27 cellular contexts compared by ENCODE assay signal in the genomic region with DNA sequence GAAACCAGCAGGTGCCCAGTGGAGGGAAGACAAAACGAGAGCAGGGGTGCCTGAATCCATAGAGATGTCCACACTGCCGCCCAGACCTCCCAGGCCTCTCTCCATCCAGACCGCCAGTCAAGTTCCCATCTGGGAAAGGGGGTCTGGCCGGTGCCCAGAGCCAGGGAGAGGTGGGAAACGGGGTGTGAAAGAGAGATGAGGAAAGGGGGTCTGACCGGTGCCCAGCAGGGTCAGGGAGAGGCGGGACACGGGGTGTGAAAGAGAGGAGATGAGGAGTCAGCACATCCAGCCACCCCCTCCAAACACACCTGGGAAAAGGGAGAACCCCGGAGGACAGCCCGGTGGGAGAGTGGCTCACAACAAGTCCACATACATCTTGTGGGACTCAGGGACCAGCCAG.
"Had no signal": no experiment of that assay in that cellular context is flagged by ENCODE, and none has a peak within 500 bp of the region (broad histone marks: within the 10 kb centered on the region; RNA-seq: fewer than 3 reads in every experiment).

No MANE protein-coding gene starts in this region.

- H3K4me1 Mint-ChIP-seq: natural killer cell; stimulated activated naive B cell treated with anti-CD40 and anti-IgM and Interleukin-4, amounts not matched to agents 10 μg/mL and 1 μg/mL and 100 μg/mL, for 72 hours had no signal

- H3K27me3 Mint-ChIP-seq: stimulated activated naive B cell treated with anti-CD40 and anti-IgM and Interleukin-4, amounts not matched to agents 10 μg/mL and 1 μg/mL and 100 μg/mL, for 72 hours; stimulated activated naive CD8-positive, alpha-beta T cell treated with anti-CD3 and anti-CD28 coated beads, Interleukin-15, Interleukin-2, amounts not matched to agents 100 ng/mL and 50 ng/mL, for 24 hours; type B pancreatic cell had no signal

- H2AFZ ChIP-seq: neural progenitor cell, parathyroid adenoma had no signal

- H3K27me3 ChIP-seq: neural progenitor cell, neutrophil, right atrium auricular region, right lobe of liver, tibial nerve, uterus had no signal

- H3K4me3 ChIP-seq: left lung, lower lobe of right lung, neural progenitor cell, right atrium auricular region, right lobe of liver, smooth muscle cell, tibial nerve, uterus had no signal

- H3K4me1 ChIP-seq: left lung, lower lobe of right lung, neural progenitor cell, parathyroid adenoma, right atrium auricular region, right lobe of liver, tibial nerve, uterus had no signal

- H3K4me2 ChIP-seq: neural progenitor cell, smooth muscle cell had no signal

- H3K9ac ChIP-seq: neural progenitor cell, parathyroid adenoma had no signal

- H3K27ac ChIP-seq: left lung, lower lobe of right lung, neural progenitor cell, neutrophil, parathyroid adenoma, right atrium auricular region, right lobe of liver, tibial nerve, uterus had no signal

- H3K36me3 ChIP-seq: left lung, lower lobe of right lung, neural progenitor cell, neutrophil, right atrium auricular region, right lobe of liver, tibial nerve, uterus had no signal

- H3K36me3 Mint-ChIP-seq: natural killer cell, neural progenitor cell, type B pancreatic cell had no signal

- H3K79me2 ChIP-seq: parathyroid adenoma had no signal

- H3K9me3 ChIP-seq: neutrophil, right lobe of liver, uterus had no signal

- H3K4me3 Mint-ChIP-seq: natural killer cell; nephron progenitor cell; neural progenitor cell; stimulated activated naive B cell treated with anti-CD40 and anti-IgM and Interleukin-4, amounts not matched to agents 10 μg/mL and 1 μg/mL and 100 μg/mL, for 72 hours; stimulated activated naive CD8-positive, alpha-beta T cell treated with anti-CD3 and anti-CD28 coated beads, Interleukin-15, Interleukin-2, amounts not matched to agents 100 ng/mL and 50 ng/mL, for 24 hours; type B pancreatic cell had no signal

- H3K27ac Mint-ChIP-seq: natural killer cell; nephron progenitor cell; progenitor cell of endocrine pancreas; stimulated activated naive B cell treated with anti-CD40 and anti-IgM and Interleukin-4, amounts not matched to agents 10 μg/mL and 1 μg/mL and 100 μg/mL, for 72 hours; stimulated activated naive CD8-positive, alpha-beta T cell treated with anti-CD3 and anti-CD28 coated beads, Interleukin-15, Interleukin-2, amounts not matched to agents 100 ng/mL and 50 ng/mL, for 24 hours; type B pancreatic cell had no signal

- DNase-seq: hippocampal formation; kidney glomerular epithelial cell; left colon; left lung; lower lobe of right lung; mammary epithelial cell; mesenchymal stem cell; natural killer cell; nephron progenitor cell; occipital lobe; right lobe of liver; stimulated activated CD4-positive, alpha-beta T cell treated with anti-CD3 and anti-CD28 coated beads, Interleukin-12 subunit alpha, Interleukin-12 subunit beta, amount 100 ng/mL, for 4 hours; stimulated activated CD4-positive, alpha-beta T cell treated with anti-CD3 and anti-CD28 coated beads, Interleukin-15, amount 100 ng/mL, for 24 hours; stimulated activated CD4-positive, alpha-beta T cell treated with anti-CD3 and anti-CD28 coated beads, Interleukin-2, amount 100 ng/mL, for 24 hours; stimulated activated CD4-positive, alpha-beta T cell treated with anti-CD3 and anti-CD28 coated beads, Interleukin-4, amount 100 ng/mL, for 1 hour; stimulated activated naive B cell treated with anti-CD40 and anti-IgM and Interleukin-4, amounts not matched to agents 10 μg/mL and 1 μg/mL and 100 μg/mL, for 72 hours; substantia nigra; uterus had no signal
